In genomic region chr9:128159073-128159783, GRCh38 we compare ENCODE assay signal across 1 cellular context.
TF ChIP-seq lines count a peak whose summit lies in the region.

No MANE protein-coding gene starts in this region.

TF ChIP-seq in HepG2, 621 proteins besides CTCF, POLR2A, EP300 and RAD21 (continued from another document and continues in another):
- TF ChIP-seq ARID4A (CRISPR knock-in tag; IDR thresholded peaks at IDR 0.05; ENCODE audit: borderline replicate concordance) (no peak), SRY (CRISPR knock-in tag; IDR thresholded peaks at IDR 0.05) (no peak), GATA4 (IDR thresholded peaks at IDR 0.05; ENCODE audit: borderline replicate concordance, low read depth) (no peak), ZNF253 (CRISPR knock-in tag; IDR thresholded peaks at IDR 0.05; ENCODE audit: borderline replicate concordance) (no peak), ZNF576 (CRISPR knock-in tag; IDR thresholded peaks at IDR 0.05) (no peak), SAP130 (CRISPR knock-in tag; IDR thresholded peaks at IDR 0.05; ENCODE audit: low read depth) (peak; percentile 41), ZNF569 (CRISPR knock-in tag; IDR thresholded peaks at IDR 0.05; ENCODE audit: borderline replicate concordance) (no peak), ATF7-NPFF (CRISPR knock-in tag; IDR thresholded peaks at IDR 0.05; ENCODE audit: low read depth) (no peak), ZNF782 (CRISPR knock-in tag; IDR thresholded peaks at IDR 0.05; ENCODE audit: borderline replicate concordance) (no peak), PBX2 (CRISPR knock-in tag; IDR thresholded peaks at IDR 0.05) (no peak), MYC (CRISPR knock-in tag; IDR thresholded peaks at IDR 0.05; ENCODE audit: borderline replicate concordance) (peak; percentile 1; the same call in 1 of the 2 replicates), ZSCAN25 (CRISPR knock-in tag; IDR thresholded peaks at IDR 0.05) (no peak), FLYWCH1 (CRISPR knock-in tag; IDR thresholded peaks at IDR 0.05) (0 out of 2 replicates have a peak, but pooled peaks have one; percentile 25), NCOR1 (IDR thresholded peaks at IDR 0.05; ENCODE audit: borderline replicate concordance, low read length) (no peak), EHMT2 (IDR thresholded peaks at IDR 0.05; ENCODE audit: borderline replicate concordance, low read depth, low read length) (no peak), PATZ1 (CRISPR knock-in tag; IDR thresholded peaks at IDR 0.05) (no peak), ZNF547 (CRISPR knock-in tag; IDR thresholded peaks at IDR 0.05) (peak; percentile 57; the same call in 1 of the 2 replicates), ZHX1 (CRISPR knock-in tag; IDR thresholded peaks at IDR 0.05; ENCODE audit: low read depth) (no peak), GATAD2A (CRISPR knock-in tag; IDR thresholded peaks at IDR 0.05) (no peak), IKZF5 (CRISPR knock-in tag; IDR thresholded peaks at IDR 0.05) (0 out of 2 replicates have a peak, but pooled peaks have one; percentile 8), DMAP1 (CRISPR knock-in tag; IDR thresholded peaks at IDR 0.05) (peak; percentile 7; the same call in 1 of the 2 replicates), HNF1A (IDR thresholded peaks at IDR 0.05; ENCODE audit: low read depth) (no peak), HNF1A (CRISPR knock-in tag; IDR thresholded peaks at IDR 0.05; ENCODE audit: borderline replicate concordance) (no peak), ZBTB1 (CRISPR knock-in tag; IDR thresholded peaks at IDR 0.05; ENCODE audit: borderline replicate concordance) (no peak), TFDP2 (CRISPR knock-in tag; IDR thresholded peaks at IDR 0.05) (0 out of 2 replicates have a peak, but pooled peaks have one; percentile 2), POLR2AphosphoS2 (IDR thresholded peaks at IDR 0.05; ENCODE audit: low read depth, low read length) (no peak), ZNF207 (IDR thresholded peaks at IDR 0.05; ENCODE audit: borderline replicate concordance) (no peak), ZSCAN5A (CRISPR knock-in tag; IDR thresholded peaks at IDR 0.05; ENCODE audit: borderline replicate concordance) (no peak), ZNF639 (CRISPR knock-in tag; conservative IDR thresholded peaks at IDR 0.05) (no peak), DRAP1 (CRISPR knock-in tag; IDR thresholded peaks at IDR 0.05) (no peak), TFDP1 (CRISPR knock-in tag; IDR thresholded peaks at IDR 0.05; ENCODE audit: borderline replicate concordance) (0 out of 2 replicates have a peak, but pooled peaks have one; percentile 14), RFX1 (IDR thresholded peaks at IDR 0.05) (no peak), PHF20 (CRISPR knock-in tag; IDR thresholded peaks at IDR 0.05) (peak; percentile 47), NCOA5 (CRISPR knock-in tag; IDR thresholded peaks at IDR 0.05) (no peak), ZNF660 (CRISPR knock-in tag; IDR thresholded peaks at IDR 0.05; ENCODE audit: borderline replicate concordance, low read depth) (no peak), ZNF33B (CRISPR knock-in tag; IDR thresholded peaks at IDR 0.05) (peak; percentile 63; the same call in 1 of the 2 replicates)
